ENCODE assay signal across 9 cellular contexts in genomic region chr1:113947388-113948107, GRCh38. TPM values are rescaled to one million over a fixed set of nuclear protein-coding genes. Genes with fewer than 3 reads are reported as not detected.
A peak's percentile ranks its signal among the peaks of the same experiment; 100 is the strongest.
DNase-seq lines count a peak whose midpoint lies in the region; ATAC-seq and TF ChIP-seq lines count a peak whose summit lies in the region.
"Had no signal": no experiment of that assay in that cellular context is flagged by ENCODE, and none has a peak within 500 bp of the region (broad histone marks: within the 10 kb centered on the region; RNA-seq: fewer than 3 reads in every experiment).

No MANE protein-coding gene starts in this region.

- peak; percentile 14 for DNase-seq in MM.1S
- DNase-seq in colonic mucosa: no peak
- no peak for DNase-seq in neural crest cell (ENCODE audit: low read depth, low spot score)
- no peak for DNase-seq in DMS53 (lab: John Stamatoyannopoulos, UW)

- intact Hi-C loops in colonic mucosa (cut with DNase I): loop anchor here (2.0 kb wide), 1 partner anchor 15 kb away; no protein-coding TSS in a partner anchor

- no peaks in the 10 kb centered on the region for H3K9me2 ChIP-seq in MM.1S (replicated peaks; ENCODE audit: insufficient read depth, low read length)

- H3K27me3 ChIP-seq in BLaER1 (no peaks in the 10 kb centered on the region), MM.1S (replicated peaks; ENCODE audit: insufficient read depth, low read length) (no peaks in the 10 kb centered on the region), colonic mucosa (no peaks in the 10 kb centered on the region)
- H3K27me3 ChIP-seq: SJSA1 had no signal

- H3K27ac Mint-ChIP-seq in neural crest cell (ENCODE audit: unreplicated experiment): peak overlapping the region; percentile 86

- H3K9ac ChIP-seq in BLaER1: no peak overlapping the region
- H3K9ac ChIP-seq in MM.1S (ENCODE audit: low read length): peak overlapping the region; percentile 37; the same call in 1 of the 2 replicates
- H3K9ac ChIP-seq in colonic mucosa (ENCODE audit: low read depth in 2 of 2, low read length in 2 of 2): peak overlapping the region in 1 of 2 donors; percentile 6

- H3K4me2 ChIP-seq in BLaER1: peak overlapping the region; percentile 60
- peak overlapping the region; percentile 77 for H3K4me2 ChIP-seq in MM.1S (ENCODE audit: low read depth, low read length)

- TF ChIP-seq CTCF in MM.1S (IDR thresholded peaks at IDR 0.05; ENCODE audit: low read length) (no peak), colonic mucosa (IDR thresholded peaks at IDR 0.05) (no peak), neural crest cell (conservative IDR thresholded peaks at IDR 0.05) (no peak)

- peaks cover 28% of the 10 kb centered on the region for H3K9me3 ChIP-seq in BLaER1
- H3K9me3 ChIP-seq in MM.1S (replicated peaks; ENCODE audit: insufficient read depth, low read length): no peaks in the 10 kb centered on the region
- no peaks in the 10 kb centered on the region for H3K9me3 ChIP-seq in colonic mucosa
- H3K9me3 ChIP-seq: SJSA1 had no signal

- H3K36me3 ChIP-seq in BLaER1: peaks cover 41% of the 10 kb centered on the region
- H3K36me3 ChIP-seq in MM.1S (replicated peaks; ENCODE audit: insufficient read depth, low read length): no peaks in the 10 kb centered on the region
- no peaks in the 10 kb centered on the region for H3K36me3 ChIP-seq in colonic mucosa

- no peak overlapping the region for H3K4me3 Mint-ChIP-seq in neural crest cell

- H3K4me1 Mint-ChIP-seq in neural crest cell: peaks cover 19% of the 10 kb centered on the region

- H3K27ac ChIP-seq in BLaER1: peak overlapping the region; percentile 4; the same call in 1 of the 2 replicates
- peak overlapping the region; percentile 69; the same call in 1 of the 2 replicates for H3K27ac ChIP-seq in MM.1S (ENCODE audit: low read length)
- peak overlapping the region; percentile 27 for H3K27ac ChIP-seq in colonic mucosa
- H3K27ac ChIP-seq: SJSA1 had no signal

- H3F3A ChIP-seq in MM.1S (ENCODE audit: insufficient read depth, low read length): peaks cover 29% of the 10 kb centered on the region

- peaks cover 15% of the 10 kb centered on the region for H3K36me3 Mint-ChIP-seq in neural crest cell (ENCODE audit: low read depth)

- H4K20me1 ChIP-seq in BLaER1 (peaks cover 66% of the 10 kb centered on the region), MM.1S (ENCODE audit: insufficient read depth, low read length) (no peaks in the 10 kb centered on the region)

- H3K79me2 ChIP-seq in MM.1S (ENCODE audit: low read length): peaks cover 95% of the 10 kb centered on the region

- no peak for ATAC-seq in HG03280 (IDR thresholded peaks at IDR 0.05; ENCODE audit: unreplicated experiment)
- no peak for ATAC-seq in GM18858 (IDR thresholded peaks at IDR 0.05; ENCODE audit: unreplicated experiment)
- no peak for ATAC-seq in HG03097 (IDR thresholded peaks at IDR 0.05; ENCODE audit: low FRiP score, unreplicated experiment)

- no peaks in the 10 kb centered on the region for H3K27me3 Mint-ChIP-seq in neural crest cell (ENCODE audit: low read depth)

- peaks cover 25% of the 10 kb centered on the region for H3K4me1 ChIP-seq in BLaER1
- peaks cover 28% of the 10 kb centered on the region; the same call in 1 of the 2 replicates for H3K4me1 ChIP-seq in MM.1S (ENCODE audit: low read length)
- H3K4me1 ChIP-seq in colonic mucosa: no peaks in the 10 kb centered on the region

- H3K4me3 ChIP-seq in BLaER1 (no peak overlapping the region), MM.1S (ENCODE audit: low read length) (peak overlapping the region; percentile 36), colonic mucosa (no peak overlapping the region)
- H3K4me3 ChIP-seq: SJSA1 had no signal

- no peak overlapping the region for H2AFZ ChIP-seq in MM.1S (ENCODE audit: low read length)

- peaks cover 5% of the 10 kb centered on the region for H3K9me3 Mint-ChIP-seq in neural crest cell

RNA-seq across cellular contexts. Expression of gene HIPK1, which starts 18.4 kb away (rescaled TPM):
- 10 to 100 TPM; 61.2 to 91.2 TPM for total RNA-seq in colonic mucosa
- total RNA-seq in neural crest cell: 53.4 and 57.7 TPM in 2 replicates

RNA-seq across cellular contexts. Expression of gene OLFML3, which starts 31.7 kb away (rescaled TPM):
- total RNA-seq in colonic mucosa (10 to 100 TPM in 1 of 2 donors, 1 to 10 TPM in 1; 6.1 to 17.4 TPM), neural crest cell (4.3 and 6.1 TPM in 2 replicates)

RNA-seq across cellular contexts. Expression of gene DCLRE1B, which starts 42.4 kb away (rescaled TPM):
- total RNA-seq in colonic mucosa: 1 to 10 TPM; 5.4 to 9.5 TPM
- total RNA-seq in neural crest cell: 21.4 and 21.5 TPM in 2 replicates

RNA-seq across cellular contexts. Expression of gene AP4B1, which starts 42.9 kb away (rescaled TPM):
- total RNA-seq in colonic mucosa (10 to 100 TPM; 19.7 to 31.5 TPM), neural crest cell (23.6 and 25.3 TPM in 2 replicates)

Comparison
In these comparisons a context has a peak if more than half of its experiments do, and no peak if none do; other contexts are left out.
1. H3K27ac ChIP-seq: peak in every context shown above with its lines; median percentile 69 in MM.1S; 27 in colonic mucosa; 4 in BLaER1.